1 cellular context compared by ENCODE assay signal in genomic region chrX:68438575-68438974, GRCh38.
TF ChIP-seq lines count a peak whose summit lies in the region.

No MANE protein-coding gene starts in this region.

TF ChIP-seq in K562, 482 proteins besides CTCF, POLR2A, EP300 and RAD21 (continued from another document):
- TF ChIP-seq RBM15 (IDR thresholded peaks at IDR 0.05; ENCODE audit: insufficient read depth, low read length) (no peak), SMARCE1 (IDR thresholded peaks at IDR 0.05) (peak; percentile 67; the same call in 1 of the 2 replicates), ZNF780A (CRISPR knock-in tag; IDR thresholded peaks at IDR 0.05) (no peak), TEAD2 (tag; IDR thresholded peaks at IDR 0.05) (no peak), TCF3 (CRISPR knock-in tag; IDR thresholded peaks at IDR 0.05) (peak; percentile 86), SMARCA4 (IDR thresholded peaks at IDR 0.05) (peak; percentile 75), ZNF785 (CRISPR knock-in tag; IDR thresholded peaks at IDR 0.05) (no peak), MYC (IDR thresholded peaks at IDR 0.05; ENCODE audit: low read depth, low read length) (0 out of 2 replicates have a peak, but pooled peaks have one; percentile 17), MYC (CRISPR knock-in tag; IDR thresholded peaks at IDR 0.05; ENCODE audit: borderline replicate concordance, low read depth) (no peak), CREM (IDR thresholded peaks at IDR 0.05; ENCODE audit: low read depth) (peak; percentile 18; the same call in 1 of the 2 replicates), CBFA2T3 (IDR thresholded peaks at IDR 0.05) (peak; percentile 86), TAL1 (IDR thresholded peaks at IDR 0.05) (peak; percentile 79), STAT5A (IDR thresholded peaks at IDR 0.05; ENCODE audit: borderline replicate concordance, low read length) (peak; percentile 51; the same call in 1 of the 2 replicates), EP400 (IDR thresholded peaks at IDR 0.05) (0 out of 2 replicates have a peak, but pooled peaks have one; percentile 23), JUND (IDR thresholded peaks at IDR 0.05; ENCODE audit: borderline replicate concordance, low read depth, low read length) (peak; percentile 26; the same call in 1 of the 2 replicates), JUND (tag; IDR thresholded peaks at IDR 0.05; ENCODE audit: borderline replicate concordance, low read depth, low read length) (peak; percentile 20; the same call in 1 of the 3 replicates), DACH1 (IDR thresholded peaks at IDR 0.05; ENCODE audit: partially characterized antibody) (peak; percentile 57), ZFX (CRISPR knock-in tag; IDR thresholded peaks at IDR 0.05) (peak; percentile 55), TCF7 (IDR thresholded peaks at IDR 0.05; ENCODE audit: borderline replicate concordance) (no peak), SOX6 (IDR thresholded peaks at IDR 0.05) (0 out of 2 replicates have a peak, but pooled peaks have one; percentile 25), L3MBTL2 (IDR thresholded peaks at IDR 0.05) (peak; percentile 39), DPF2 (IDR thresholded peaks at IDR 0.05) (peak; percentile 84), HMBOX1 (IDR thresholded peaks at IDR 0.05) (peak; percentile 57), SMARCC2 (IDR thresholded peaks at IDR 0.05; ENCODE audit: low read depth) (0 out of 2 replicates have a peak, but pooled peaks have one; percentile 51), POLR2AphosphoS5 (IDR thresholded peaks at IDR 0.05; ENCODE audit: control insufficient read depth, insufficient read depth, low read depth, low read length) (peak; percentile 57; the same call in 1 of the 2 replicates), NCOR1 (IDR thresholded peaks at IDR 0.05) (peak; percentile 63), CEBPB (tag; IDR thresholded peaks at IDR 0.05) (0 out of 2 replicates have a peak, but pooled peaks have one; percentile 15), E2F4 (CRISPR knock-in tag; IDR thresholded peaks at IDR 0.05; ENCODE audit: low read depth) (no peak), NFIC (IDR thresholded peaks at IDR 0.05) (peak; percentile 41), TEAD4 (IDR thresholded peaks at IDR 0.05; ENCODE audit: low read length) (peak; percentile 84), TEAD4 (CRISPR knock-in tag; IDR thresholded peaks at IDR 0.05; ENCODE audit: borderline replicate concordance) (no peak), KDM1A (IDR thresholded peaks at IDR 0.05) (0 out of 4 replicates have a peak, but pooled peaks of 1 of the 2 experiments have one; percentile 20), ZC3H4 (CRISPR knock-in tag; IDR thresholded peaks at IDR 0.05; ENCODE audit: borderline replicate concordance) (no peak), EHMT2 (IDR thresholded peaks at IDR 0.05) (no peak), NEUROD1 (IDR thresholded peaks at IDR 0.05; ENCODE audit: borderline replicate concordance, low read depth, low read length, partially characterized antibody) (peak; percentile 35), MTA2 (IDR thresholded peaks at IDR 0.05; ENCODE audit: low read depth) (peak; percentile 64), CREBBP (IDR thresholded peaks at IDR 0.05; ENCODE audit: low read depth, low read length) (no peak)
- TF ChIP-seq, protein P1, sequence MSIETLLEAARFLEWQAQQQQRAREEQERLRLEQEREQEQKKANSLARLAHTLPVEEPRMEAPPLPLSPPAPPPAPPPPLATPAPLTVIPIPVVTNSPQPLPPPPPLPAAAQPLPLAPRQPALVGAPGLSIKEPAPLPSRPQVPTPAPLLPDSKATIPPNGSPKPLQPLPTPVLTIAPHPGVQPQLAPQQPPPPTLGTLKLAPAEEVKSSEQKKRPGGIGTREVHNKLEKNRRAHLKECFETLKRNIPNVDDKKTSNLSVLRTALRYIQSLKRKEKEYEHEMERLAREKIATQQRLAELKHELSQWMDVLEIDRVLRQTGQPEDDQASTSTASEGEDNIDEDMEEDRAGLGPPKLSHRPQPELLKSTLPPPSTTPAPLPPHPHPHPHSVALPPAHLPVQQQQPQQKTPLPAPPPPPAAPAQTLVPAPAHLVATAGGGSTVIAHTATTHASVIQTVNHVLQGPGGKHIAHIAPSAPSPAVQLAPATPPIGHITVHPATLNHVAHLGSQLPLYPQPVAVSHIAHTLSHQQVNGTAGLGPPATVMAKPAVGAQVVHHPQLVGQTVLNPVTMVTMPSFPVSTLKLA (conservative IDR thresholded peaks at IDR 0.05) = 0 out of 4 replicates have a peak, but pooled peaks of 1 of the 2 experiments have one; percentile 27
- TF ChIP-seq, protein P2, sequence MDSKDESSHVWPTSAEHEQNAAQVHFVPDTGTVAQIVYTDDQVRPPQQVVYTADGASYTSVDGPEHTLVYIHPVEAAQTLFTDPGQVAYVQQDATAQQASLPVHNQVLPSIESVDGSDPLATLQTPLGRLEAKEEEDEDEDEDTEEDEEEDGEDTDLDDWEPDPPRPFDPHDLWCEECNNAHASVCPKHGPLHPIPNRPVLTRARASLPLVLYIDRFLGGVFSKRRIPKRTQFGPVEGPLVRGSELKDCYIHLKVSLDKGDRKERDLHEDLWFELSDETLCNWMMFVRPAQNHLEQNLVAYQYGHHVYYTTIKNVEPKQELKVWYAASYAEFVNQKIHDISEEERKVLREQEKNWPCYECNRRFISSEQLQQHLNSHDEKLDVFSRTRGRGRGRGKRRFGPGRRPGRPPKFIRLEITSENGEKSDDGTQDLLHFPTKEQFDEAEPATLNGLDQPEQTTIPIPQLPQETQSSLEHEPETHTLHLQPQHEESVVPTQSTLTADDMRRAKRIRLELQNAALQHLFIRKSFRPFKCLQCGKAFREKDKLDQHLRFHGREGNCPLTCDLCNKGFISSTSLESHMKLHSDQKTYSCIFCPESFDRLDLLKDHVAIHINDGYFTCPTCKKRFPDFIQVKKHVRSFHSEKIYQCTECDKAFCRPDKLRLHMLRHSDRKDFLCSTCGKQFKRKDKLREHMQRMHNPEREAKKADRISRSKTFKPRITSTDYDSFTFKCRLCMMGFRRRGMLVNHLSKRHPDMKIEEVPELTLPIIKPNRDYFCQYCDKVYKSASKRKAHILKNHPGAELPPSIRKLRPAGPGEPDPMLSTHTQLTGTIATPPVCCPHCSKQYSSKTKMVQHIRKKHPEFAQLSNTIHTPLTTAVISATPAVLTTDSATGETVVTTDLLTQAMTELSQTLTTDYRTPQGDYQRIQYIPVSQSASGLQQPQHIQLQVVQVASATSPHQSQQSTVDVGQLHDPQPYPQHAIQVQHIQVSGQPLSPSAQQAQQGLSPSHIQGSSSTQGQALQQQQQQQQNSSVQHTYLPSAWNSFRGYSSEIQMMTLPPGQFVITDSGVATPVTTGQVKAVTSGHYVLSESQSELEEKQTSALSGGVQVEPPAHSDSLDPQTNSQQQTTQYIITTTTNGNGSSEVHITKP (IDR thresholded peaks at IDR 0.05; ENCODE audit: partially characterized antibody) = peak; percentile 16
- TF ChIP-seq, protein P3, sequence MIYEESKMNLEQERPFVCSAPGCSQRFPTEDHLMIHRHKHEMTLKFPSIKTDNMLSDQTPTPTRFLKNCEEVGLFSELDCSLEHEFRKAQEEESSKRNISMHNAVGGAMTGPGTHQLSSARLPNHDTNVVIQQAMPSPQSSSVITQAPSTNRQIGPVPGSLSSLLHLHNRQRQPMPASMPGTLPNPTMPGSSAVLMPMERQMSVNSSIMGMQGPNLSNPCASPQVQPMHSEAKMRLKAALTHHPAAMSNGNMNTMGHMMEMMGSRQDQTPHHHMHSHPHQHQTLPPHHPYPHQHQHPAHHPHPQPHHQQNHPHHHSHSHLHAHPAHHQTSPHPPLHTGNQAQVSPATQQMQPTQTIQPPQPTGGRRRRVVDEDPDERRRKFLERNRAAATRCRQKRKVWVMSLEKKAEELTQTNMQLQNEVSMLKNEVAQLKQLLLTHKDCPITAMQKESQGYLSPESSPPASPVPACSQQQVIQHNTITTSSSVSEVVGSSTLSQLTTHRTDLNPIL (CRISPR knock-in tag; IDR thresholded peaks at IDR 0.05) = no peak
- TF ChIP-seq, protein P4, sequence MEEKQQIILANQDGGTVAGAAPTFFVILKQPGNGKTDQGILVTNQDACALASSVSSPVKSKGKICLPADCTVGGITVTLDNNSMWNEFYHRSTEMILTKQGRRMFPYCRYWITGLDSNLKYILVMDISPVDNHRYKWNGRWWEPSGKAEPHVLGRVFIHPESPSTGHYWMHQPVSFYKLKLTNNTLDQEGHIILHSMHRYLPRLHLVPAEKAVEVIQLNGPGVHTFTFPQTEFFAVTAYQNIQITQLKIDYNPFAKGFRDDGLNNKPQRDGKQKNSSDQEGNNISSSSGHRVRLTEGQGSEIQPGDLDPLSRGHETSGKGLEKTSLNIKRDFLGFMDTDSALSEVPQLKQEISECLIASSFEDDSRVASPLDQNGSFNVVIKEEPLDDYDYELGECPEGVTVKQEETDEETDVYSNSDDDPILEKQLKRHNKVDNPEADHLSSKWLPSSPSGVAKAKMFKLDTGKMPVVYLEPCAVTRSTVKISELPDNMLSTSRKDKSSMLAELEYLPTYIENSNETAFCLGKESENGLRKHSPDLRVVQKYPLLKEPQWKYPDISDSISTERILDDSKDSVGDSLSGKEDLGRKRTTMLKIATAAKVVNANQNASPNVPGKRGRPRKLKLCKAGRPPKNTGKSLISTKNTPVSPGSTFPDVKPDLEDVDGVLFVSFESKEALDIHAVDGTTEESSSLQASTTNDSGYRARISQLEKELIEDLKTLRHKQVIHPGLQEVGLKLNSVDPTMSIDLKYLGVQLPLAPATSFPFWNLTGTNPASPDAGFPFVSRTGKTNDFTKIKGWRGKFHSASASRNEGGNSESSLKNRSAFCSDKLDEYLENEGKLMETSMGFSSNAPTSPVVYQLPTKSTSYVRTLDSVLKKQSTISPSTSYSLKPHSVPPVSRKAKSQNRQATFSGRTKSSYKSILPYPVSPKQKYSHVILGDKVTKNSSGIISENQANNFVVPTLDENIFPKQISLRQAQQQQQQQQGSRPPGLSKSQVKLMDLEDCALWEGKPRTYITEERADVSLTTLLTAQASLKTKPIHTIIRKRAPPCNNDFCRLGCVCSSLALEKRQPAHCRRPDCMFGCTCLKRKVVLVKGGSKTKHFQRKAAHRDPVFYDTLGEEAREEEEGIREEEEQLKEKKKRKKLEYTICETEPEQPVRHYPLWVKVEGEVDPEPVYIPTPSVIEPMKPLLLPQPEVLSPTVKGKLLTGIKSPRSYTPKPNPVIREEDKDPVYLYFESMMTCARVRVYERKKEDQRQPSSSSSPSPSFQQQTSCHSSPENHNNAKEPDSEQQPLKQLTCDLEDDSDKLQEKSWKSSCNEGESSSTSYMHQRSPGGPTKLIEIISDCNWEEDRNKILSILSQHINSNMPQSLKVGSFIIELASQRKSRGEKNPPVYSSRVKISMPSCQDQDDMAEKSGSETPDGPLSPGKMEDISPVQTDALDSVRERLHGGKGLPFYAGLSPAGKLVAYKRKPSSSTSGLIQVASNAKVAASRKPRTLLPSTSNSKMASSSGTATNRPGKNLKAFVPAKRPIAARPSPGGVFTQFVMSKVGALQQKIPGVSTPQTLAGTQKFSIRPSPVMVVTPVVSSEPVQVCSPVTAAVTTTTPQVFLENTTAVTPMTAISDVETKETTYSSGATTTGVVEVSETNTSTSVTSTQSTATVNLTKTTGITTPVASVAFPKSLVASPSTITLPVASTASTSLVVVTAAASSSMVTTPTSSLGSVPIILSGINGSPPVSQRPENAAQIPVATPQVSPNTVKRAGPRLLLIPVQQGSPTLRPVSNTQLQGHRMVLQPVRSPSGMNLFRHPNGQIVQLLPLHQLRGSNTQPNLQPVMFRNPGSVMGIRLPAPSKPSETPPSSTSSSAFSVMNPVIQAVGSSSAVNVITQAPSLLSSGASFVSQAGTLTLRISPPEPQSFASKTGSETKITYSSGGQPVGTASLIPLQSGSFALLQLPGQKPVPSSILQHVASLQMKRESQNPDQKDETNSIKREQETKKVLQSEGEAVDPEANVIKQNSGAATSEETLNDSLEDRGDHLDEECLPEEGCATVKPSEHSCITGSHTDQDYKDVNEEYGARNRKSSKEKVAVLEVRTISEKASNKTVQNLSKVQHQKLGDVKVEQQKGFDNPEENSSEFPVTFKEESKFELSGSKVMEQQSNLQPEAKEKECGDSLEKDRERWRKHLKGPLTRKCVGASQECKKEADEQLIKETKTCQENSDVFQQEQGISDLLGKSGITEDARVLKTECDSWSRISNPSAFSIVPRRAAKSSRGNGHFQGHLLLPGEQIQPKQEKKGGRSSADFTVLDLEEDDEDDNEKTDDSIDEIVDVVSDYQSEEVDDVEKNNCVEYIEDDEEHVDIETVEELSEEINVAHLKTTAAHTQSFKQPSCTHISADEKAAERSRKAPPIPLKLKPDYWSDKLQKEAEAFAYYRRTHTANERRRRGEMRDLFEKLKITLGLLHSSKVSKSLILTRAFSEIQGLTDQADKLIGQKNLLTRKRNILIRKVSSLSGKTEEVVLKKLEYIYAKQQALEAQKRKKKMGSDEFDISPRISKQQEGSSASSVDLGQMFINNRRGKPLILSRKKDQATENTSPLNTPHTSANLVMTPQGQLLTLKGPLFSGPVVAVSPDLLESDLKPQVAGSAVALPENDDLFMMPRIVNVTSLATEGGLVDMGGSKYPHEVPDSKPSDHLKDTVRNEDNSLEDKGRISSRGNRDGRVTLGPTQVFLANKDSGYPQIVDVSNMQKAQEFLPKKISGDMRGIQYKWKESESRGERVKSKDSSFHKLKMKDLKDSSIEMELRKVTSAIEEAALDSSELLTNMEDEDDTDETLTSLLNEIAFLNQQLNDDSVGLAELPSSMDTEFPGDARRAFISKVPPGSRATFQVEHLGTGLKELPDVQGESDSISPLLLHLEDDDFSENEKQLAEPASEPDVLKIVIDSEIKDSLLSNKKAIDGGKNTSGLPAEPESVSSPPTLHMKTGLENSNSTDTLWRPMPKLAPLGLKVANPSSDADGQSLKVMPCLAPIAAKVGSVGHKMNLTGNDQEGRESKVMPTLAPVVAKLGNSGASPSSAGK (IDR thresholded peaks at IDR 0.05) = 0 out of 2 replicates have a peak, but pooled peaks have one; percentile 44
TF ChIP-seq in K562: peak in this region for 38.
